1 cellular context compared by ENCODE assay signal in the genomic region with DNA sequence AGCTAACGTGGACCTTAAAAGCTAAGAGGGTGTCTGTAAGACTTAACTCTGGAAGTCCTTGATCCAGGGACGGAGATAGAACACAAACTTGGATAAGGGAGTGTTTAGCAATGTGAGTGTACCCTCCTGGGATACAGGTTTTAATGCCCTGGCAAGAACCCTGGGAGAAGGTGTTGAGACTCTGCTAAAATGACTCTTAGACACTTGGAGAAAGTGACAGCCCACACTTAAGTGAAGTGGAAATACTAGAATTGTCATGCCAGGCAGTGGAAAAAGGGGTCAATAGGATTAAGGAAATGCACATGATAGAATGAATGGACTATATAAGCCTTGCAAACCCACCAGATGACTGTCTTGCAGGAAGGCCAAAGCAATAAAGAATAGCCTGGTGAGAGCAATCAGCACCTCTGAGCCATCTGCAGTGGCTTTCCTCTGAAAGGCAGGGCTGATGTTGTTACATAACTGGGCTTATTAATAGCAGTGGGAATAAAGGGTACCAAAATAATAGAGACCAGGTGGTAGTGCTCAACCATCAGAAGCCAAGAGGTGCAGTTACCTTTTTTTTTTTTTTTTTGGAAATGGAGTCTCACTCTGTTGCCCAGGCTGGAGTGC.
TF ChIP-seq lines count a peak whose summit lies in the region.

No MANE protein-coding gene starts in this region.

TF ChIP-seq in K562, 482 proteins besides CTCF, POLR2A, EP300 and RAD21:
- TF ChIP-seq ZNF140 (CRISPR knock-in tag; IDR thresholded peaks at IDR 0.05) (no peak), CREB1 (IDR thresholded peaks at IDR 0.05) (no peak), CREB1 (CRISPR knock-in tag; IDR thresholded peaks at IDR 0.05) (no peak), CBX1 (IDR thresholded peaks at IDR 0.05; ENCODE audit: low read depth) (no peak), NONO (IDR thresholded peaks at IDR 0.05; ENCODE audit: low read depth in 2 of 2, low read length in 1 of 2) (no peak), ZNF197 (CRISPR knock-in tag; IDR thresholded peaks at IDR 0.05; ENCODE audit: low read depth) (no peak), CHCHD3 (CRISPR knock-in tag; IDR thresholded peaks at IDR 0.05) (no peak)
- TF ChIP-seq, protein P1, sequence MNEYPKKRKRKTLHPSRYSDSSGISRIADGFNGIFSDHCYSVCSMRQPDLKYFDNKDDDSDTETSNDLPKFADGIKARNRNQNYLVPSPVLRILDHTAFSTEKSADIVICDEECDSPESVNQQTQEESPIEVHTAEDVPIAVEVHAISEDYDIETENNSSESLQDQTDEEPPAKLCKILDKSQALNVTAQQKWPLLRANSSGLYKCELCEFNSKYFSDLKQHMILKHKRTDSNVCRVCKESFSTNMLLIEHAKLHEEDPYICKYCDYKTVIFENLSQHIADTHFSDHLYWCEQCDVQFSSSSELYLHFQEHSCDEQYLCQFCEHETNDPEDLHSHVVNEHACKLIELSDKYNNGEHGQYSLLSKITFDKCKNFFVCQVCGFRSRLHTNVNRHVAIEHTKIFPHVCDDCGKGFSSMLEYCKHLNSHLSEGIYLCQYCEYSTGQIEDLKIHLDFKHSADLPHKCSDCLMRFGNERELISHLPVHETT (CRISPR knock-in tag; conservative IDR thresholded peaks at IDR 0.05 in 1 of 2, IDR thresholded peaks at IDR 0.05 in 1 of 2), result no peak
- TF ChIP-seq, protein P2, sequence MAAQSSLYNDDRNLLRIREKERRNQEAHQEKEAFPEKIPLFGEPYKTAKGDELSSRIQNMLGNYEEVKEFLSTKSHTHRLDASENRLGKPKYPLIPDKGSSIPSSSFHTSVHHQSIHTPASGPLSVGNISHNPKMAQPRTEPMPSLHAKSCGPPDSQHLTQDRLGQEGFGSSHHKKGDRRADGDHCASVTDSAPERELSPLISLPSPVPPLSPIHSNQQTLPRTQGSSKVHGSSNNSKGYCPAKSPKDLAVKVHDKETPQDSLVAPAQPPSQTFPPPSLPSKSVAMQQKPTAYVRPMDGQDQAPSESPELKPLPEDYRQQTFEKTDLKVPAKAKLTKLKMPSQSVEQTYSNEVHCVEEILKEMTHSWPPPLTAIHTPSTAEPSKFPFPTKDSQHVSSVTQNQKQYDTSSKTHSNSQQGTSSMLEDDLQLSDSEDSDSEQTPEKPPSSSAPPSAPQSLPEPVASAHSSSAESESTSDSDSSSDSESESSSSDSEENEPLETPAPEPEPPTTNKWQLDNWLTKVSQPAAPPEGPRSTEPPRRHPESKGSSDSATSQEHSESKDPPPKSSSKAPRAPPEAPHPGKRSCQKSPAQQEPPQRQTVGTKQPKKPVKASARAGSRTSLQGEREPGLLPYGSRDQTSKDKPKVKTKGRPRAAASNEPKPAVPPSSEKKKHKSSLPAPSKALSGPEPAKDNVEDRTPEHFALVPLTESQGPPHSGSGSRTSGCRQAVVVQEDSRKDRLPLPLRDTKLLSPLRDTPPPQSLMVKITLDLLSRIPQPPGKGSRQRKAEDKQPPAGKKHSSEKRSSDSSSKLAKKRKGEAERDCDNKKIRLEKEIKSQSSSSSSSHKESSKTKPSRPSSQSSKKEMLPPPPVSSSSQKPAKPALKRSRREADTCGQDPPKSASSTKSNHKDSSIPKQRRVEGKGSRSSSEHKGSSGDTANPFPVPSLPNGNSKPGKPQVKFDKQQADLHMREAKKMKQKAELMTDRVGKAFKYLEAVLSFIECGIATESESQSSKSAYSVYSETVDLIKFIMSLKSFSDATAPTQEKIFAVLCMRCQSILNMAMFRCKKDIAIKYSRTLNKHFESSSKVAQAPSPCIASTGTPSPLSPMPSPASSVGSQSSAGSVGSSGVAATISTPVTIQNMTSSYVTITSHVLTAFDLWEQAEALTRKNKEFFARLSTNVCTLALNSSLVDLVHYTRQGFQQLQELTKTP (IDR thresholded peaks at IDR 0.05; ENCODE audit: low read depth in 1 of 2, partially characterized antibody in 2 of 2), result no peak
- TF ChIP-seq, protein P3, sequence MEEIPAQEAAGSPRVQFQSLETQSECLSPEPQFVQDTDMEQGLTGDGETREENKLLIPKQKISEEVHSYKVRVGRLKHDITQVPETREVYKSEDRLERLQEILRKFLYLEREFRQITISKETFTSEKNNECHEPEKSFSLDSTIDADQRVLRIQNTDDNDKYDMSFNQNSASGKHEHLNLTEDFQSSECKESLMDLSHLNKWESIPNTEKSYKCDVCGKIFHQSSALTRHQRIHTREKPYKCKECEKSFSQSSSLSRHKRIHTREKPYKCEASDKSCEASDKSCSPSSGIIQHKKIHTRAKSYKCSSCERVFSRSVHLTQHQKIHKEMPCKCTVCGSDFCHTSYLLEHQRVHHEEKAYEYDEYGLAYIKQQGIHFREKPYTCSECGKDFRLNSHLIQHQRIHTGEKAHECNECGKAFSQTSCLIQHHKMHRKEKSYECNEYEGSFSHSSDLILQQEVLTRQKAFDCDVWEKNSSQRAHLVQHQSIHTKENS (CRISPR knock-in tag; IDR thresholded peaks at IDR 0.05), result no peak
